17 cellular contexts compared by ENCODE assay signal in genomic region chr3:127942613-127943012, GRCh38.
DNase-seq lines count a peak whose midpoint lies in the region; ATAC-seq and FAIRE-seq lines count a peak whose summit lies in the region.
"Had no signal": no experiment of that assay in that cellular context is flagged by ENCODE, and none has a peak within 500 bp of the region (broad histone marks: within the 10 kb centered on the region; RNA-seq: fewer than 3 reads in every experiment).

No MANE protein-coding gene starts in this region.

- ATAC-seq in HG02981 (IDR thresholded peaks at IDR 0.05; ENCODE audit: unreplicated experiment) = no peak

- DNase-seq in OCI-M1 (lab: John Stamatoyannopoulos, UW) (peak; percentile 11), D341Med (ENCODE audit: low spot score) (no peak)
- DNase-seq: ACHN; BE2C; C1 segment of cervical spinal cord; CD4-positive, alpha-beta memory T cell; CD4-positive, CD25-positive, alpha-beta regulatory T cell; CD8-positive, alpha-beta memory T cell; COR-L47; DMS79 treated with DMSO at 0.1 percent for 48 hours; GF-D8 had no signal

- FAIRE-seq in A204.1 (lab: Jason Lieb, UNC) (peak; percentile 46), endometrium (lab: Jason Lieb, UNC) (peak; percentile 35)
- FAIRE-seq: D721Med, G401.6, GM12891 had no signal
